In the genomic region with DNA sequence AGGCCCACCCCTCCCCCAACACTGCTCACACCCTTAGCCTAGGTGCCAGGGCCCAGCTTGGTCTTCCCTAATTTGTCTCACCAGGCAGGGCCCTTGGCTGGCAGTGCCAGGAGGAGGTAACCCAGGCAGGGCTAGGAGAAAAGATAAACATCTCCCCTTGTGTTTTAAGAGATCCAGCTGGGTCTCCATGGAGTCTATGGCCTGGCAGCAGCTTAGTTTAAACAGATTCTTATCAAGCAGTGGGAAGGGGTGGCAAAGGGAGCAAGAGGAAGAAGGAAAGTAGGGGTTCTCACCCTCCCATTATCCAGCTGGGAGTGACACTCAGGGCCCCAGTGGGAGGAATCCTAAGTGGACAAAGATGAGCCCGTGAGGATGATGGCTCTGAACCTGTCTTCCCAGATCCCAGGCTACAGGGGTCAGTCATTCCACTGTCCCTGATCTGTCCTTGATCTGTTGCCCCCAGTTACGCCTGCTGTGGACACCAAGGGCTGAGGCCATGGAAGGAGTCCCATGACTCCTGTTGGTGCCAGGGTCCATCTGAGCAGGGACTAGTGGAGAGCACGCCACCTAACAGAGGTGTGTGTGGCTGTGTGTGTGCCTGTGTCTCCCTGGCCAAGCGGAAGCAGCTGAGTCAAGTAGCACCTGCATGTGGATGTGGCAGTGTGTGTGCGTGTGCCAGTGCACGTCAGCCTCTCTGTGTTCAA, we compare ENCODE assay signal across 1 cellular context.
TF ChIP-seq lines count a peak whose summit lies in the region.

No MANE protein-coding gene starts in this region.

TF ChIP-seq in HEK293, 187 proteins besides CTCF, POLR2A, EP300 and RAD21:
- TF ChIP-seq, protein P1, sequence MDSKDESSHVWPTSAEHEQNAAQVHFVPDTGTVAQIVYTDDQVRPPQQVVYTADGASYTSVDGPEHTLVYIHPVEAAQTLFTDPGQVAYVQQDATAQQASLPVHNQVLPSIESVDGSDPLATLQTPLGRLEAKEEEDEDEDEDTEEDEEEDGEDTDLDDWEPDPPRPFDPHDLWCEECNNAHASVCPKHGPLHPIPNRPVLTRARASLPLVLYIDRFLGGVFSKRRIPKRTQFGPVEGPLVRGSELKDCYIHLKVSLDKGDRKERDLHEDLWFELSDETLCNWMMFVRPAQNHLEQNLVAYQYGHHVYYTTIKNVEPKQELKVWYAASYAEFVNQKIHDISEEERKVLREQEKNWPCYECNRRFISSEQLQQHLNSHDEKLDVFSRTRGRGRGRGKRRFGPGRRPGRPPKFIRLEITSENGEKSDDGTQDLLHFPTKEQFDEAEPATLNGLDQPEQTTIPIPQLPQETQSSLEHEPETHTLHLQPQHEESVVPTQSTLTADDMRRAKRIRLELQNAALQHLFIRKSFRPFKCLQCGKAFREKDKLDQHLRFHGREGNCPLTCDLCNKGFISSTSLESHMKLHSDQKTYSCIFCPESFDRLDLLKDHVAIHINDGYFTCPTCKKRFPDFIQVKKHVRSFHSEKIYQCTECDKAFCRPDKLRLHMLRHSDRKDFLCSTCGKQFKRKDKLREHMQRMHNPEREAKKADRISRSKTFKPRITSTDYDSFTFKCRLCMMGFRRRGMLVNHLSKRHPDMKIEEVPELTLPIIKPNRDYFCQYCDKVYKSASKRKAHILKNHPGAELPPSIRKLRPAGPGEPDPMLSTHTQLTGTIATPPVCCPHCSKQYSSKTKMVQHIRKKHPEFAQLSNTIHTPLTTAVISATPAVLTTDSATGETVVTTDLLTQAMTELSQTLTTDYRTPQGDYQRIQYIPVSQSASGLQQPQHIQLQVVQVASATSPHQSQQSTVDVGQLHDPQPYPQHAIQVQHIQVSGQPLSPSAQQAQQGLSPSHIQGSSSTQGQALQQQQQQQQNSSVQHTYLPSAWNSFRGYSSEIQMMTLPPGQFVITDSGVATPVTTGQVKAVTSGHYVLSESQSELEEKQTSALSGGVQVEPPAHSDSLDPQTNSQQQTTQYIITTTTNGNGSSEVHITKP (tag by site-specific recombination; IDR thresholded peaks at IDR 0.05): peak; percentile 90
- TF ChIP-seq ZNF426 (tag by site-specific recombination; IDR thresholded peaks at IDR 0.05) (no peak), ZIC2 (tag by site-specific recombination; IDR thresholded peaks at IDR 0.05) (peak; percentile 98)
